In the genomic region with DNA sequence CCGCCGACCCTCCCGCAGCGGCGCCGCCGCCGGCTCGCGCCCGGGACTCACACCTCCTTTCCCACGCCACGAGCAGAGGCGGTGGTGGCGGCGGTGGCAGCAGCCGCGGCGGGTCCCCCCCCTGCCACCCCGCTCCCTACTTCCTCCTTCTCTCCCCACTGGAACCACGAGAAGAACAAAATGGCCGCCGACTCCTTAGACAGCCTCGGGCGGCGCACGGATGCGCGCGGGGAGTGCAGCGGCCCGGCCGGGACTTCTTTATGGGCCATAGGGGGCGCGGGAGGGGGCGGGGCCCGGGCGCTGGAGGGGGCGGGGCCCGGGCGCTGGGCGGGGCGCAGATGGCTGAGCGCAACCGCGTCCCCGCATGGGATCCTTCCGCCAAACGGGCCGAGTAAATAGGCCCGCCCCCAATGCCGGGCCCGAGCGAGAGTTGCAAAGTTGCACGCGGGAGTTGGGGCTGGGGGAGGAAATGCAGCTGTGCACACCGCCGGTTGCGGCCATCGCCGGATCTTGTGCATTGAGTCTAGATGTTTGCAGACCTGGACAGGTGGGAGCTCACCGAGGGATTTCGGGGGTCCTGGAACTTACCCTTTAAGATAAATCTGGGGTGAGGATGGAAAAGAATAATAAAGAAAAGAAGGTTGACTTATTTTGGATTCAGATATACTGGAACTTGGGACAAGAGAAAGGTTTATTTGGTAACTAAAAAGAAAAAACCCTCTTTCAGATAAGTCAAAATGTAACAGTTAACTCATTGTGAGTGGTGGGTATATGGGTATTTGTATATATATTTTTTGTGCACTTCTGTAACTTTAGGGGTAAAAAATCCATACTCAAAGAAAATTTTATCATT, we compare ENCODE assay signal across 8 cellular contexts. TPM values are rescaled to one million over a fixed set of nuclear protein-coding genes. Genes with fewer than 3 reads are reported as not detected.
DNase-seq lines count a peak whose midpoint lies in the region; ATAC-seq, FAIRE-seq and TF ChIP-seq lines count a peak whose summit lies in the region.

A gene (minus strand): TSS at position 174 of the 853 bp plus-strand sequence. CDS start 184 bp downstream, outside the sequence.

- peaks cover 41% of the 10 kb centered on the region for H3K4me1 ChIP-seq in keratinocyte (ENCODE audit: control insufficient read depth, extremely low read depth, insufficient read depth, low read length)

- FAIRE-seq in keratinocyte (lab: Jason Lieb, UNC) = no peak

- peak within 1 kb of the TSS; percentile 98 for H3K4me2 ChIP-seq in keratinocyte (ENCODE audit: control insufficient read depth, extremely low read depth, insufficient read depth, low read depth, low read length)

- peaks cover 47% of the 10 kb centered on the region for H3K79me2 ChIP-seq in keratinocyte (ENCODE audit: control insufficient read depth, insufficient read depth, low read length)

- H2AFZ ChIP-seq in keratinocyte (ENCODE audit: control insufficient read depth, low read length) = peak within 1 kb of the TSS; percentile 94

- peak; percentile 96 for DNase-seq in AG08395 (ENCODE audit: low spot score)
- peak; percentile 93 for DNase-seq in NCI-H460 (ENCODE audit: extremely low read depth, low read depth)
- DNase-seq in activated CD4-positive, CD25-positive, alpha-beta regulatory T cell treated with anti-CD3 and anti-CD28 coated beads, Interleukin-2, amount 50 U/mL, for 72 hours = peak; percentile 87
- DNase-seq in cerebellar cortex (ENCODE audit: low spot score) = peak; percentile 92
- DNase-seq in keratinocyte (ENCODE audit: low read depth, low spot score) = no peak
- peak; percentile 80 to 90 (median 88) for DNase-seq in stimulated activated CD4-positive, alpha-beta T cell treated with anti-CD3 and anti-CD28 coated beads, Interleukin-12 subunit alpha, Interleukin-12 subunit beta, amount 100 ng/mL, for 48 hours (ENCODE audit: low read depth in 2 of 3, low spot score in 1 of 3)

- dilution Hi-C loops in keratinocyte (cut with MboI; ENCODE audit: extremely low pct_ligation_motif_present, low sequenced_read_pairs) = no loop called here

- peaks cover 0 to 5% of the 10 kb centered on the region in 2 experiments for H3K36me3 ChIP-seq in keratinocyte (ENCODE audit: control insufficient read depth in 2 of 2, extremely low read depth in 1 of 2, insufficient read depth in 2 of 2, low read length in 2 of 2)

- H4K20me1 ChIP-seq in keratinocyte (ENCODE audit: control insufficient read depth, extremely low read depth, insufficient read depth, low read length) = peaks cover 27% of the 10 kb centered on the region

- H3K27ac ChIP-seq in keratinocyte (ENCODE audit: control insufficient read depth, insufficient read depth, low read length) = peak within 1 kb of the TSS; percentile 76

- no peak for TF ChIP-seq CTCF in keratinocyte (optimal IDR thresholded peaks at IDR 0.05 in 1 of 3, IDR thresholded peaks at IDR 0.05 in 1 of 3, conservative IDR thresholded peaks at IDR 0.05 in 1 of 3; ENCODE audit: extremely low read depth in 1 of 3, insufficient read depth in 2 of 3, low read length in 3 of 3)

- peak within 1 kb of the TSS; percentile 87 for H3K9ac ChIP-seq in keratinocyte (ENCODE audit: control insufficient read depth, extremely low read depth, insufficient read depth, low read length)

- H3K27me3 ChIP-seq in keratinocyte (ENCODE audit: control insufficient read depth, extremely low read depth, insufficient read depth, low read length) = no peaks in the 10 kb centered on the region

- H3K9me1 ChIP-seq in keratinocyte (ENCODE audit: control insufficient read depth, extremely low read depth, insufficient read depth, low read length) = peaks cover 2% of the 10 kb centered on the region

- ATAC-seq in GM19035 (IDR thresholded peaks at IDR 0.05; ENCODE audit: unreplicated experiment) = peak; percentile 75
- ATAC-seq in HG03354 (IDR thresholded peaks at IDR 0.05; ENCODE audit: poor library complexity, severe bottlenecking, unreplicated experiment) = peak; percentile 83

- no peaks in the 10 kb centered on the region for H3K9me3 ChIP-seq in keratinocyte (ENCODE audit: control insufficient read depth, low read depth, low read length)

- H3K4me3 ChIP-seq in keratinocyte (ENCODE audit: control insufficient read depth in 2 of 3, extremely low read depth in 1 of 3, insufficient read depth in 2 of 3, low read depth in 1 of 3, low read length in 3 of 3) = peak within 1 kb of the TSS; percentile 86 to 99 (median 95)

RNA-seq across cellular contexts. Expression of the gene that starts here (rescaled TPM):
- total RNA-seq in NCI-H460 (2014; rRNA removed; shearing (Covaris generic)) = 230 and 249 TPM in 2 replicates
- polyA plus RNA-seq in NCI-H460 (2014; cell fraction: nucleus; rRNA removed) = 181 and 219 TPM in 2 replicates
- 77.4 to 158 TPM (median 83.3 TPM) in 3 replicates for polyA plus RNA-seq in keratinocyte
- polyA plus RNA-seq in keratinocyte (2011; ENCODE audit: low read depth) = 282 TPM
- 65.6 and 135 TPM in 2 replicates for polyA plus RNA-seq in keratinocyte (2011; cell fraction: cytosol; rRNA removed)
- 43.3 and 66.0 TPM in 2 replicates for polyA plus RNA-seq in keratinocyte (2011; cell fraction: nucleus; rRNA removed)
- 97.7 and 100.0 TPM in 2 replicates for polyA plus RNA-seq in keratinocyte (2012; ENCODE audit: low replicate concordance)
- 25.3 to 78.5 TPM (median 47.9 TPM) in 3 replicates for polyA minus RNA-seq in keratinocyte
- 46.6 TPM for polyA minus RNA-seq in keratinocyte (2011; cell fraction: cytosol; rRNA and poly(A)+ RNA removed)
- polyA minus RNA-seq in keratinocyte (2011; cell fraction: nucleus; rRNA and poly(A)+ RNA removed) = 16.7 and 30.3 TPM in 2 replicates
